Comparison of ENCODE assay signal across 21 cellular contexts in genomic region chr3:38109580-38110313, GRCh38. TPM values are rescaled to one million over a fixed set of nuclear protein-coding genes. Genes with fewer than 3 reads are reported as not detected.
A peak's percentile ranks its signal among the peaks of the same experiment; 100 is the strongest.
DNase-seq lines count a peak whose midpoint lies in the region; ATAC-seq, FAIRE-seq and TF ChIP-seq lines count a peak whose summit lies in the region.
"Had no signal": no experiment of that assay in that cellular context is flagged by ENCODE, and none has a peak within 500 bp of the region (broad histone marks: within the 10 kb centered on the region; RNA-seq: fewer than 3 reads in every experiment).

No MANE protein-coding gene starts in this region.

- TF ChIP-seq POLR2A in right lobe of liver (IDR thresholded peaks at IDR 0.05) (no peak), HepG2 (IDR thresholded peaks at IDR 0.05; ENCODE audit: insufficient read depth in 1 of 2, low read depth in 2 of 2, low read length in 2 of 2) (no peak)

- no peak for TF ChIP-seq EP300 in HepG2 (IDR thresholded peaks at IDR 0.05; ENCODE audit: low read depth in 2 of 2, low read length in 2 of 2)
- no peak for TF ChIP-seq EP300 in HepG2 (CRISPR knock-in tag; IDR thresholded peaks at IDR 0.05; ENCODE audit: borderline replicate concordance)

- CTCF ChIA-PET in HepG2 (lab: Yijun Ruan, JAX; ENCODE audit: low intra/inter-chr PET ratio, low total read pairs), result no interaction called here

- H3K9me3 Mint-ChIP-seq in progenitor cell of endocrine pancreas (ENCODE audit: low read depth), result peaks cover 9% of the 10 kb centered on the region

- ATAC-seq in right lobe of liver (peak in 1 of 4 donors; percentile 6), HepG2 (no peak; the same call in 2 of the 3 replicates), left lobe of liver (no peak), omental fat pad (ENCODE audit: low FRiP score) (no peak)
- ATAC-seq: GM23338 had no signal

- H3K9me3 ChIP-seq in right lobe of liver, result peaks cover 0 to 4% (median 0%) of the 10 kb centered on the region in 4 donors
- no peaks in the 10 kb centered on the region for H3K9me3 ChIP-seq in HepG2 (ENCODE audit: low read length)
- H3K9me3 ChIP-seq: BE2C had no signal

- H3K79me2 ChIP-seq in HepG2 (ENCODE audit: insufficient read depth, low read length), result no peaks in the 10 kb centered on the region

- BruUV-seq in HepG2 (replicated peaks; lab: Mats Ljungman, UMichigan), result no TSS peak

- H2AFZ ChIP-seq in HepG2 (ENCODE audit: low read length), result no peak overlapping the region
- H2AFZ ChIP-seq: GM23338 had no signal

- no peaks in the 10 kb centered on the region for H4K20me1 ChIP-seq in HepG2 (ENCODE audit: insufficient read depth, low read length)

- H3K4me3 Mint-ChIP-seq in progenitor cell of endocrine pancreas (ENCODE audit: low read depth), result no peak overlapping the region
- H3K4me3 Mint-ChIP-seq: GM23338 had no signal

- no peak overlapping the region for H3K4me2 ChIP-seq in HepG2 (ENCODE audit: low read depth, low read length)
- H3K4me2 ChIP-seq: GM23338 had no signal

- TF ChIP-seq RAD21 in HepG2 (CRISPR knock-in tag; IDR thresholded peaks at IDR 0.05), result no peak

- H3K27ac Mint-ChIP-seq in progenitor cell of endocrine pancreas, result no peak overlapping the region
- H3K27ac Mint-ChIP-seq: GM23338 had no signal

- FAIRE-seq in HepG2 (lab: Jason Lieb, UNC), result no peak
- FAIRE-seq: D721Med, GM18507 had no signal

- H3K36me3 Mint-ChIP-seq in progenitor cell of endocrine pancreas (ENCODE audit: insufficient read depth), result no peaks in the 10 kb centered on the region

- no peak overlapping the region for H3K9ac ChIP-seq in HepG2 (ENCODE audit: insufficient read depth, low read depth, low read length)

- H3K27ac ChIP-seq in right lobe of liver (no peak overlapping the region), HepG2 (ENCODE audit: extremely low read length, insufficient read depth, low read length) (no peak overlapping the region)

- H3K27me3 Mint-ChIP-seq in progenitor cell of endocrine pancreas, result no peaks in the 10 kb centered on the region

- intact Hi-C loops in right lobe of liver (cut with DNase I) (loop anchor here (10.0 kb wide), 1 partner anchor 105 kb away; no protein-coding TSS in a partner anchor), HepG2 (cut with micrococcal nuclease; ENCODE audit: unreplicated experiment) (no loop called here)

- no peaks in the 10 kb centered on the region for H3K4me1 ChIP-seq in right lobe of liver
- no peaks in the 10 kb centered on the region for H3K4me1 ChIP-seq in HepG2 (ENCODE audit: insufficient read depth, low read length)
- H3K4me1 ChIP-seq: BE2C had no signal

- H3K4me1 Mint-ChIP-seq in progenitor cell of endocrine pancreas (ENCODE audit: low read depth), result no peaks in the 10 kb centered on the region
- H3K4me1 Mint-ChIP-seq: GM23338 had no signal

- no peaks in the 10 kb centered on the region for H3K27me3 ChIP-seq in right lobe of liver
- H3K27me3 ChIP-seq in HepG2 (ENCODE audit: control insufficient read depth in 1 of 2, insufficient read depth in 2 of 2, low read length in 2 of 2), result peaks cover 6 to 41% of the 10 kb centered on the region in 2 experiments; a peak in 4 of 5 replicates
- H3K27me3 ChIP-seq: BE2C, MG63 had no signal

- DNase-seq in right lobe of liver (peak; percentile 11 to 45 (median 37)), HepG2 (ENCODE audit: low spot score) (no peak), left lobe of liver (ENCODE audit: low spot score) (peak; percentile 47), omental fat pad (ENCODE audit: low spot score) (peak; percentile 16), progenitor cell of endocrine pancreas (ENCODE audit: low spot score, unreplicated experiment) (no peak), SW480 (ENCODE audit: low spot score) (no peak), retina (no peak)
- DNase-seq: BE2C, DMS53, GDM1, HCEC 1CT, MG63, NCI-H1436, NCI-H187 treated with DMSO at 0.1 percent for 48 hours, NCI-H2107, NCI-H446 treated with DMSO at 0.1 percent for 48 hours, NCI-H526 treated with DMSO at 0.1 percent for 48 hours, SHP77 treated with DMSO at 0.1 percent for 48 hours had no signal

- H3K4me3 ChIP-seq in right lobe of liver, result no peak overlapping the region
- H3K4me3 ChIP-seq in HepG2 (replicated peaks in 1 of 3; ENCODE audit: insufficient read depth in 1 of 3, low read depth in 2 of 3, low read length in 3 of 3), result no peak overlapping the region
- H3K4me3 ChIP-seq: GM23338, MG63 had no signal

- H3K36me3 ChIP-seq in right lobe of liver (no peaks in the 10 kb centered on the region), HepG2 (replicated peaks in 1 of 2; ENCODE audit: control insufficient read depth in 1 of 2, insufficient read depth in 2 of 2, low read length in 2 of 2) (no peaks in the 10 kb centered on the region)
- H3K36me3 ChIP-seq: BE2C, MG63 had no signal

- TF ChIP-seq CTCF in right lobe of liver (IDR thresholded peaks at IDR 0.05), result no peak
- no peak for TF ChIP-seq CTCF in HepG2 (CRISPR knock-in tag; IDR thresholded peaks at IDR 0.05)
- TF ChIP-seq CTCF in omental fat pad (IDR thresholded peaks at IDR 0.05), result no peak
- TF ChIP-seq CTCF in progenitor cell of endocrine pancreas (IDR thresholded peaks at IDR 0.05; ENCODE audit: unreplicated experiment), result no peak

- POLR2A ChIA-PET in HepG2 (lab: Yijun Ruan, JAX), result interaction anchor here (1.4 to 2.2 kb wide), 2 partner anchors 10 to 27 kb away, joined by 4 to 5 read pairs; partner anchors contain the start of gene ACAA1

- in situ Hi-C loops in HepG2 (cut with HindIII; ENCODE audit: extremely low pct_ligation_motif_present, low pct_unique_long_range_greater_than_20kb), result loop anchor here (10.0 kb wide), 1 partner anchor 165 kb away; no protein-coding TSS in a partner anchor

- 93% methylated on average over 8 of the region's 17 CpGs for WGBS in right lobe of liver (ENCODE audit: insufficient coverage, low coverage, low lambda C conversion rate, missing lambda C conversion rate)
- WGBS in HepG2 (ENCODE audit: low lambda C conversion rate), result 55% methylated on average over 11 of the region's 17 CpGs

RNA-seq across cellular contexts. Expression of gene ACAA1, which starts 27.2 kb away (rescaled TPM):
- total RNA-seq in right lobe of liver, result 100 to 1,000 TPM; 192 to 441 (median 309) TPM
- total RNA-seq in HepG2 (2016; rRNA removed; fragmentation: Illumina TruSeq; extraction: Trizol), result 60.8 and 107 TPM in 2 replicates
- 27.5 and 27.8 TPM in 2 replicates for total RNA-seq in HepG2 (2016; cell fraction: cytosol; rRNA removed; fragmentation: Illumina TruSeq; extraction: Trizol; ENCODE audit: low read depth)
- total RNA-seq in HepG2 (2016; cell fraction: insoluble cytoplasmic fraction; rRNA removed; fragmentation: Illumina TruSeq; extraction: Trizol), result 63.4 and 105 TPM in 2 replicates
- 52.7 and 55.5 TPM in 2 replicates for total RNA-seq in HepG2 (2016; cell fraction: membrane; rRNA removed; fragmentation: Illumina TruSeq; extraction: Trizol)
- total RNA-seq in HepG2 (2016; cell fraction: nucleus; rRNA removed; fragmentation: Illumina TruSeq; extraction: Trizol), result 75.4 and 87.9 TPM in 2 replicates
- polyA plus RNA-seq in HepG2 (2011; rRNA removed), result 188 and 221 TPM in 2 replicates
- polyA plus RNA-seq in HepG2 (2011; cell fraction: cytosol; rRNA removed), result 169 and 202 TPM in 2 replicates
- 588 and 662 TPM in 2 replicates for polyA plus RNA-seq in HepG2 (2011; cell fraction: nucleus; rRNA removed)
- polyA plus RNA-seq in HepG2 (2012), result 125 and 170 TPM in 2 replicates
- 44.3 and 47.9 TPM in 2 replicates for polyA plus RNA-seq in HepG2 (2016; cell fraction: cytosol; fragmentation: Illumina TruSeq; extraction: Trizol; ENCODE audit: low read depth)
- polyA plus RNA-seq in HepG2 (2016; cell fraction: insoluble cytoplasmic fraction; fragmentation: Illumina TruSeq; extraction: Trizol; ENCODE audit: low read depth), result 240 and 247 TPM in 2 replicates
- polyA plus RNA-seq in HepG2 (2016; cell fraction: membrane; fragmentation: Illumina TruSeq; extraction: Trizol; ENCODE audit: low read depth), result 62.9 and 66.6 TPM in 2 replicates
- polyA plus RNA-seq in HepG2 (2016; cell fraction: nucleus; fragmentation: Illumina TruSeq; extraction: Trizol; ENCODE audit: insufficient read depth, low read depth), result 290 and 311 TPM in 2 replicates
- polyA minus RNA-seq in HepG2 (2011; rRNA and poly(A)+ RNA removed; ENCODE audit: low replicate concordance), result 57.0 and 213 TPM in 2 replicates
- 80.2 and 80.3 TPM in 2 replicates for polyA minus RNA-seq in HepG2 (2011; cell fraction: cytosol; rRNA and poly(A)+ RNA removed)
- 241 and 244 TPM in 2 replicates for polyA minus RNA-seq in HepG2 (2011; cell fraction: nucleus; rRNA and poly(A)+ RNA removed)
- total RNA-seq in left lobe of liver, result 479 TPM
- total RNA-seq in omental fat pad, result 10 to 100 TPM; 48.1 to 69.5 (median 62.5) TPM
- 97.8 and 104 TPM in 2 replicates for total RNA-seq in progenitor cell of endocrine pancreas

RNA-seq across cellular contexts. Expression of gene MYD88, which starts 28.7 kb away (rescaled TPM):
- 10 to 100 TPM; 24.3 to 57.3 (median 37.0) TPM for total RNA-seq in right lobe of liver
- total RNA-seq in HepG2 (2016; rRNA removed; fragmentation: Illumina TruSeq; extraction: Trizol), result 7.6 and 14.5 TPM in 2 replicates
- 2.5 and 3.5 TPM in 2 replicates for total RNA-seq in HepG2 (2016; cell fraction: cytosol; rRNA removed; fragmentation: Illumina TruSeq; extraction: Trizol; ENCODE audit: low read depth)
- total RNA-seq in HepG2 (2016; cell fraction: insoluble cytoplasmic fraction; rRNA removed; fragmentation: Illumina TruSeq; extraction: Trizol), result 7.2 and 14.6 TPM in 2 replicates
- total RNA-seq in HepG2 (2016; cell fraction: membrane; rRNA removed; fragmentation: Illumina TruSeq; extraction: Trizol), result 6.0 and 6.5 TPM in 2 replicates
- total RNA-seq in HepG2 (2016; cell fraction: nucleus; rRNA removed; fragmentation: Illumina TruSeq; extraction: Trizol), result 9.8 and 11.0 TPM in 2 replicates
- 32.7 and 36.6 TPM in 2 replicates for polyA plus RNA-seq in HepG2 (2011; rRNA removed)
- 31.0 and 32.2 TPM in 2 replicates for polyA plus RNA-seq in HepG2 (2011; cell fraction: cytosol; rRNA removed)
- polyA plus RNA-seq in HepG2 (2011; cell fraction: nucleus; rRNA removed), result 53.7 and 60.9 TPM in 2 replicates
- 19.9 and 22.6 TPM in 2 replicates for polyA plus RNA-seq in HepG2 (2012)
- polyA plus RNA-seq in HepG2 (2016; cell fraction: cytosol; fragmentation: Illumina TruSeq; extraction: Trizol; ENCODE audit: low read depth), result 2.8 and 2.9 TPM in 2 replicates
- 51.1 and 57.2 TPM in 2 replicates for polyA plus RNA-seq in HepG2 (2016; cell fraction: insoluble cytoplasmic fraction; fragmentation: Illumina TruSeq; extraction: Trizol; ENCODE audit: low read depth)
- polyA plus RNA-seq in HepG2 (2016; cell fraction: membrane; fragmentation: Illumina TruSeq; extraction: Trizol; ENCODE audit: low read depth), result 9.0 and 9.6 TPM in 2 replicates
- 48.1 and 53.6 TPM in 2 replicates for polyA plus RNA-seq in HepG2 (2016; cell fraction: nucleus; fragmentation: Illumina TruSeq; extraction: Trizol; ENCODE audit: insufficient read depth, low read depth)
- 15.6 and 54.6 TPM in 2 replicates for polyA minus RNA-seq in HepG2 (2011; rRNA and poly(A)+ RNA removed; ENCODE audit: low replicate concordance)
- 19.7 and 21.8 TPM in 2 replicates for polyA minus RNA-seq in HepG2 (2011; cell fraction: cytosol; rRNA and poly(A)+ RNA removed)
- 13.9 and 15.8 TPM in 2 replicates for polyA minus RNA-seq in HepG2 (2011; cell fraction: nucleus; rRNA and poly(A)+ RNA removed)
- total RNA-seq in left lobe of liver, result 37.5 TPM
- total RNA-seq in omental fat pad, result 10 to 100 TPM; 37.6 to 78.0 (median 53.6) TPM
- 23.9 and 24.2 TPM in 2 replicates for total RNA-seq in progenitor cell of endocrine pancreas

RNA-seq across cellular contexts. Expression of gene OXSR1, which starts 55.6 kb away (rescaled TPM):
- total RNA-seq in right lobe of liver (10 to 100 TPM; 12.0 to 20.3 (median 15.2) TPM), HepG2 (2016; rRNA removed; fragmentation: Illumina TruSeq; extraction: Trizol) (32.6 and 41.1 TPM in 2 replicates), left lobe of liver (12.1 TPM), omental fat pad (10 to 100 TPM; 29.8 to 51.7 (median 45.5) TPM), progenitor cell of endocrine pancreas (55.5 and 56.3 TPM in 2 replicates)
- total RNA-seq in HepG2 (2016; cell fraction: cytosol; rRNA removed; fragmentation: Illumina TruSeq; extraction: Trizol; ENCODE audit: low read depth), result 7.6 TPM in 2 replicates
- 32.9 and 39.8 TPM in 2 replicates for total RNA-seq in HepG2 (2016; cell fraction: insoluble cytoplasmic fraction; rRNA removed; fragmentation: Illumina TruSeq; extraction: Trizol)
- 12.8 and 14.5 TPM in 2 replicates for total RNA-seq in HepG2 (2016; cell fraction: membrane; rRNA removed; fragmentation: Illumina TruSeq; extraction: Trizol)
- total RNA-seq in HepG2 (2016; cell fraction: nucleus; rRNA removed; fragmentation: Illumina TruSeq; extraction: Trizol), result 30.2 and 32.6 TPM in 2 replicates
- 25.9 and 27.4 TPM in 2 replicates for polyA plus RNA-seq in HepG2 (2011; rRNA removed)
- polyA plus RNA-seq in HepG2 (2011; cell fraction: cytosol; rRNA removed), result 18.5 and 23.3 TPM in 2 replicates
- 19.5 and 22.8 TPM in 2 replicates for polyA plus RNA-seq in HepG2 (2011; cell fraction: nucleus; rRNA removed)
- polyA plus RNA-seq in HepG2 (2012), result 23.1 and 31.4 TPM in 2 replicates
- polyA plus RNA-seq in HepG2 (2016; cell fraction: cytosol; fragmentation: Illumina TruSeq; extraction: Trizol; ENCODE audit: low read depth), result 1.5 and 1.6 TPM in 2 replicates
- 33.9 and 36.3 TPM in 2 replicates for polyA plus RNA-seq in HepG2 (2016; cell fraction: insoluble cytoplasmic fraction; fragmentation: Illumina TruSeq; extraction: Trizol; ENCODE audit: low read depth)
- 5.4 and 5.9 TPM in 2 replicates for polyA plus RNA-seq in HepG2 (2016; cell fraction: membrane; fragmentation: Illumina TruSeq; extraction: Trizol; ENCODE audit: low read depth)
- 31.5 and 34.6 TPM in 2 replicates for polyA plus RNA-seq in HepG2 (2016; cell fraction: nucleus; fragmentation: Illumina TruSeq; extraction: Trizol; ENCODE audit: insufficient read depth, low read depth)
- 36.3 and 49.0 TPM in 2 replicates for polyA minus RNA-seq in HepG2 (2011; rRNA and poly(A)+ RNA removed; ENCODE audit: low replicate concordance)
- polyA minus RNA-seq in HepG2 (2011; cell fraction: cytosol; rRNA and poly(A)+ RNA removed), result 26.2 and 26.9 TPM in 2 replicates
- 37.9 and 47.6 TPM in 2 replicates for polyA minus RNA-seq in HepG2 (2011; cell fraction: nucleus; rRNA and poly(A)+ RNA removed)

Comparison
In these comparisons a context has a peak if more than half of its experiments do, and no peak if none do; other contexts are left out.
1. DNase-seq: peak in right lobe of liver (3 of 3), left lobe of liver (single experiment) and omental fat pad (single experiment); none in HepG2 (single experiment), progenitor cell of endocrine pancreas (single experiment), SW480 (single experiment) and retina (single experiment).